8 cellular contexts compared by ENCODE assay signal in genomic region chr1:54886724-54887664, GRCh38. TPM values are rescaled to one million over a fixed set of nuclear protein-coding genes. Genes with fewer than 3 reads are reported as not detected.
DNase-seq lines count a peak whose midpoint lies in the region; ATAC-seq and TF ChIP-seq lines count a peak whose summit lies in the region.

DHCR24 (minus strand) TSS chr1:54887195; CDS start chr1:54887119, 76 bp downstream.

- DNase-seq in 8988T (peak; percentile 94), NCI-H2171 (lab: John Stamatoyannopoulos, UW) (peak; percentile 86), WTC11 (ENCODE audit: low spot score) (peak; percentile 86), caudate nucleus (lab: John Stamatoyannopoulos, UW) (peak in 60 of 61 donors; percentile 22 to 95 (median 86)), inferior parietal cortex (ENCODE audit: extremely low spot score) (peak; percentile 93)
- DNase-seq in stimulated activated CD4-positive, alpha-beta T cell treated with anti-CD3 and anti-CD28 coated beads, Interleukin-12 subunit alpha, Interleukin-12 subunit beta, amount 100 ng/mL, for 4 hours: peak; percentile 78

- TF ChIP-seq CTCF in WTC11 (IDR thresholded peaks at IDR 0.05): no peak

- H3K27ac Mint-ChIP-seq in WTC11: peak within 1 kb of the TSS; percentile 93

- peak; percentile 88 for ATAC-seq in GM18519 (IDR thresholded peaks at IDR 0.05; ENCODE audit: low FRiP score, unreplicated experiment)
- ATAC-seq in HG03045 (IDR thresholded peaks at IDR 0.05; ENCODE audit: unreplicated experiment): peak; percentile 92
- ATAC-seq in WTC11: peak; percentile 91

- H3K36me3 Mint-ChIP-seq in WTC11: peaks cover 23% of the 10 kb centered on the region

- no peaks in the 10 kb centered on the region for H3K27me3 Mint-ChIP-seq in WTC11 (ENCODE audit: low read depth)

- CTCF ChIA-PET in WTC11 (lab: Charles Lee): interaction anchor here (0.6 to 5.1 kb wide), 16 partner anchors 9 to 1034 kb away, joined by 3 to 43 read pairs (median 4); no protein-coding TSS in a partner anchor

- POLR2A ChIA-PET in WTC11 (lab: Charles Lee): interaction anchor here (0.7 kb wide), 1 partner anchor 17 kb away, joined by 4 read pairs; no protein-coding TSS in a partner anchor

- peak within 1 kb of the TSS; percentile 62 for H3K27ac ChIP-seq in caudate nucleus (ENCODE audit: low read depth, low read length)

- no peaks in the 10 kb centered on the region for H3K9me3 Mint-ChIP-seq in WTC11

- peaks cover 47% of the 10 kb centered on the region for H3K4me1 Mint-ChIP-seq in WTC11

- peak within 1 kb of the TSS; percentile 95 for H3K4me3 Mint-ChIP-seq in WTC11

TF ChIP-seq in WTC11, 78 proteins besides CTCF, POLR2A, EP300 and RAD21 (continues in another document):
- TF ChIP-seq USF1 (CRISPR knock-in tag; IDR thresholded peaks at IDR 0.05) (0 out of 2 replicates have a peak, but pooled peaks have one; percentile 35), ZSCAN18 (CRISPR knock-in tag; IDR thresholded peaks at IDR 0.05) (no peak), MYBL2 (CRISPR knock-in tag; IDR thresholded peaks at IDR 0.05) (peak; percentile 77; the same call in 1 of the 2 replicates), IRF2 (CRISPR knock-in tag; IDR thresholded peaks at IDR 0.05; ENCODE audit: borderline replicate concordance, low read depth) (no peak), ZBTB21 (CRISPR knock-in tag; IDR thresholded peaks at IDR 0.05; ENCODE audit: borderline replicate concordance) (0 out of 2 replicates have a peak, but pooled peaks have one; percentile 44), PRDM15 (CRISPR knock-in tag; IDR thresholded peaks at IDR 0.05) (peak; percentile 29; the same call in 1 of the 2 replicates)
- TF ChIP-seq, protein P1, sequence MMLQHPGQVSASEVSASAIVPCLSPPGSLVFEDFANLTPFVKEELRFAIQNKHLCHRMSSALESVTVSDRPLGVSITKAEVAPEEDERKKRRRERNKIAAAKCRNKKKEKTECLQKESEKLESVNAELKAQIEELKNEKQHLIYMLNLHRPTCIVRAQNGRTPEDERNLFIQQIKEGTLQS (CRISPR knock-in tag; conservative IDR thresholded peaks at IDR 0.05): no peak
- TF ChIP-seq, protein P2, sequence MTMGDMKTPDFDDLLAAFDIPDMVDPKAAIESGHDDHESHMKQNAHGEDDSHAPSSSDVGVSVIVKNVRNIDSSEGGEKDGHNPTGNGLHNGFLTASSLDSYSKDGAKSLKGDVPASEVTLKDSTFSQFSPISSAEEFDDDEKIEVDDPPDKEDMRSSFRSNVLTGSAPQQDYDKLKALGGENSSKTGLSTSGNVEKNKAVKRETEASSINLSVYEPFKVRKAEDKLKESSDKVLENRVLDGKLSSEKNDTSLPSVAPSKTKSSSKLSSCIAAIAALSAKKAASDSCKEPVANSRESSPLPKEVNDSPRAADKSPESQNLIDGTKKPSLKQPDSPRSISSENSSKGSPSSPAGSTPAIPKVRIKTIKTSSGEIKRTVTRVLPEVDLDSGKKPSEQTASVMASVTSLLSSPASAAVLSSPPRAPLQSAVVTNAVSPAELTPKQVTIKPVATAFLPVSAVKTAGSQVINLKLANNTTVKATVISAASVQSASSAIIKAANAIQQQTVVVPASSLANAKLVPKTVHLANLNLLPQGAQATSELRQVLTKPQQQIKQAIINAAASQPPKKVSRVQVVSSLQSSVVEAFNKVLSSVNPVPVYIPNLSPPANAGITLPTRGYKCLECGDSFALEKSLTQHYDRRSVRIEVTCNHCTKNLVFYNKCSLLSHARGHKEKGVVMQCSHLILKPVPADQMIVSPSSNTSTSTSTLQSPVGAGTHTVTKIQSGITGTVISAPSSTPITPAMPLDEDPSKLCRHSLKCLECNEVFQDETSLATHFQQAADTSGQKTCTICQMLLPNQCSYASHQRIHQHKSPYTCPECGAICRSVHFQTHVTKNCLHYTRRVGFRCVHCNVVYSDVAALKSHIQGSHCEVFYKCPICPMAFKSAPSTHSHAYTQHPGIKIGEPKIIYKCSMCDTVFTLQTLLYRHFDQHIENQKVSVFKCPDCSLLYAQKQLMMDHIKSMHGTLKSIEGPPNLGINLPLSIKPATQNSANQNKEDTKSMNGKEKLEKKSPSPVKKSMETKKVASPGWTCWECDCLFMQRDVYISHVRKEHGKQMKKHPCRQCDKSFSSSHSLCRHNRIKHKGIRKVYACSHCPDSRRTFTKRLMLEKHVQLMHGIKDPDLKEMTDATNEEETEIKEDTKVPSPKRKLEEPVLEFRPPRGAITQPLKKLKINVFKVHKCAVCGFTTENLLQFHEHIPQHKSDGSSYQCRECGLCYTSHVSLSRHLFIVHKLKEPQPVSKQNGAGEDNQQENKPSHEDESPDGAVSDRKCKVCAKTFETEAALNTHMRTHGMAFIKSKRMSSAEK (CRISPR knock-in tag; IDR thresholded peaks at IDR 0.05; ENCODE audit: borderline replicate concordance): no peak
- TF ChIP-seq, protein P3, sequence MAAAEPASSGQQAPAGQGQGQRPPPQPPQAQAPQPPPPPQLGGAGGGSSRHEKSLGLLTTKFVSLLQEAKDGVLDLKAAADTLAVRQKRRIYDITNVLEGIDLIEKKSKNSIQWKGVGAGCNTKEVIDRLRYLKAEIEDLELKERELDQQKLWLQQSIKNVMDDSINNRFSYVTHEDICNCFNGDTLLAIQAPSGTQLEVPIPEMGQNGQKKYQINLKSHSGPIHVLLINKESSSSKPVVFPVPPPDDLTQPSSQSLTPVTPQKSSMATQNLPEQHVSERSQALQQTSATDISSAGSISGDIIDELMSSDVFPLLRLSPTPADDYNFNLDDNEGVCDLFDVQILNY (CRISPR knock-in tag; IDR thresholded peaks at IDR 0.05): peak; percentile 74; the same call in 1 of the 2 replicates
- TF ChIP-seq, protein P4, sequence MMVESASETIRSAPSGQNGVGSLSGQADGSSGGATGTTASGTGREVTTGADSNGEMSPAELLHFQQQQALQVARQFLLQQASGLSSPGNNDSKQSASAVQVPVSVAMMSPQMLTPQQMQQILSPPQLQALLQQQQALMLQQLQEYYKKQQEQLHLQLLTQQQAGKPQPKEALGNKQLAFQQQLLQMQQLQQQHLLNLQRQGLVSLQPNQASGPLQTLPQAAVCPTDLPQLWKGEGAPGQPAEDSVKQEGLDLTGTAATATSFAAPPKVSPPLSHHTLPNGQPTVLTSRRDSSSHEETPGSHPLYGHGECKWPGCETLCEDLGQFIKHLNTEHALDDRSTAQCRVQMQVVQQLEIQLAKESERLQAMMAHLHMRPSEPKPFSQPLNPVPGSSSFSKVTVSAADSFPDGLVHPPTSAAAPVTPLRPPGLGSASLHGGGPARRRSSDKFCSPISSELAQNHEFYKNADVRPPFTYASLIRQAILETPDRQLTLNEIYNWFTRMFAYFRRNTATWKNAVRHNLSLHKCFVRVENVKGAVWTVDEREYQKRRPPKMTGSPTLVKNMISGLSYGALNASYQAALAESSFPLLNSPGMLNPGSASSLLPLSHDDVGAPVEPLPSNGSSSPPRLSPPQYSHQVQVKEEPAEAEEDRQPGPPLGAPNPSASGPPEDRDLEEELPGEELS (CRISPR knock-in tag; IDR thresholded peaks at IDR 0.05): peak; percentile 85; the same call in 1 of the 2 replicates

RNA-seq across cellular contexts. Expression of gene DHCR24, which starts in this region (rescaled TPM):
- 300 to 337 TPM (median 336 TPM) in 3 replicates for total RNA-seq in WTC11 (2021)

Comparison
In these comparisons a context has a peak if more than half of its experiments do, and no peak if none do; other contexts are left out.
1. Peak in every context shown above with its lines: DNase-seq, ATAC-seq and H3K27ac ChIP-seq.